8 cellular contexts compared by ENCODE assay signal in the genomic region with DNA sequence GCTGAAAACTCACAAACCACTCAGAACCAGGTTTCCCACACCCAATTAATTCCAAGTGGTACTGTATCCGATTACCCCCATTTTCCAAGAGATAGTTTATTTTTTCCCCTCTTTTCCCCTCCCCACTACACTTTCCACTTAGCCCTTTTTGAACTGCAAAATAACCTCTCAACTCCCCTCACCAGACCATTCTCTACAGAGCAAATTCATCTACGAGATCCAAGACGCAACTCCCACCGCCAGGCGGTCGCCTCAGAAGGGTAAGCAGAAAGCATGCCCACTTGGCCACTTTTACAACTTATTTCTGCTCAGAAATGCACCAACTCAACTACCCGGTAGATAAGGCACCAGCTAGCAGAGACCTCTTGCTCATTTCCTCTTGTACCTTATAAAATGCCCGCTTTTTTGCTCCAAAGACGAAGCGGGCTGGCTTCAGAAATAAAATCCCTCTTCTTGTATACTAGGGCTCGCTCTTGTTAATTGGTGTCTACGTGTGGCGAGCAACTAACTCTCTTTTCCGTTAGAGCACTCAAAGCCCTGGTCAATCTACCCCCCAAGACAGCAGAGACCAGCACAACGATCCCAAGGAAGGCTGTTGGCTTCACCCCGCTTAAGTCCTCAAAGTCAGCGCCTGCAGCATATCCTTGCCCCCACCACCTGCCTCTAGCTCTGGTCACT. TPM values are rescaled to one million over a fixed set of nuclear protein-coding genes. Genes with fewer than 3 reads are reported as not detected.
A peak's percentile ranks its signal among the peaks of the same experiment; 100 is the strongest.
DNase-seq lines count a peak whose midpoint lies in the region; ATAC-seq, FAIRE-seq and TF ChIP-seq lines count a peak whose summit lies in the region.

No MANE protein-coding gene starts in this region.

- peak; percentile 85 for DNase-seq in DMS 273 (lab: John Stamatoyannopoulos, UW; ENCODE audit: unreplicated experiment)
- peak; percentile 16 for DNase-seq in MM.1S
- DNase-seq in activated CD4-positive, alpha-beta T cell treated with anti-CD3 and anti-CD28 coated beads, Interleukin-2, amount 50 U/mL, for 48 hours, result peak; percentile 32 to 44
- DNase-seq in neural progenitor cell (ENCODE audit: low spot score), result peak; percentile 64
- DNase-seq in urothelium cell line (ENCODE audit: low spot score), result peak; percentile 20

- H3K4me2 ChIP-seq in MM.1S (ENCODE audit: low read depth, low read length) (peak overlapping the region; percentile 87), neural progenitor cell (peak overlapping the region; percentile 88)

- H3K4me3 ChIP-seq in MM.1S (ENCODE audit: low read length), result peak overlapping the region; percentile 74
- peak overlapping the region; percentile 62 for H3K4me3 ChIP-seq in neural progenitor cell

- peaks cover 18% of the 10 kb centered on the region for H3K4me1 Mint-ChIP-seq in neural progenitor cell

- H3F3A ChIP-seq in MM.1S (ENCODE audit: insufficient read depth, low read length) (peaks cover 17% of the 10 kb centered on the region), neural progenitor cell (ENCODE audit: low read depth) (peaks cover 22% of the 10 kb centered on the region)

- no peaks in the 10 kb centered on the region for H3K9me3 ChIP-seq in MM.1S (replicated peaks; ENCODE audit: insufficient read depth, low read length)
- no peaks in the 10 kb centered on the region for H3K9me3 ChIP-seq in neural progenitor cell (ENCODE audit: low read depth)

- H3K4me1 ChIP-seq in MM.1S (ENCODE audit: low read length) (0 out of 2 replicates have a peak, but pooled peaks cover 8% of the 10 kb centered on the region), neural progenitor cell (no peaks in the 10 kb centered on the region)

- H3K9me3 Mint-ChIP-seq in neural progenitor cell, result no peaks in the 10 kb centered on the region

- ATAC-seq in GM21526 (IDR thresholded peaks at IDR 0.05; ENCODE audit: low FRiP score, unreplicated experiment), result peak; percentile 3
- peak; percentile 0 for ATAC-seq in esophagus mucosa
- no peak for ATAC-seq in GM18870 (IDR thresholded peaks at IDR 0.05; ENCODE audit: unreplicated experiment)

- H3K27me3 Mint-ChIP-seq in neural progenitor cell (ENCODE audit: insufficient read depth, low read depth), result peaks cover 2% of the 10 kb centered on the region

- H3K36me3 ChIP-seq in MM.1S (replicated peaks; ENCODE audit: insufficient read depth, low read length) (no peaks in the 10 kb centered on the region), neural progenitor cell (no peaks in the 10 kb centered on the region)

- H3K27ac Mint-ChIP-seq in neural progenitor cell, result no peak overlapping the region

- H2AFZ ChIP-seq in MM.1S (ENCODE audit: low read length) (peak overlapping the region; percentile 80), neural progenitor cell (replicated peaks) (peak overlapping the region; percentile 78)

- H3K9ac ChIP-seq in MM.1S (ENCODE audit: low read length) (peak overlapping the region; percentile 55), neural progenitor cell (peak overlapping the region; percentile 49)

- TF ChIP-seq CTCF in MM.1S (IDR thresholded peaks at IDR 0.05; ENCODE audit: low read length), result peak; percentile 6; the same call in 1 of the 2 replicates
- TF ChIP-seq CTCF in neural progenitor cell (IDR thresholded peaks at IDR 0.05), result peak; percentile 35

- H3K36me3 Mint-ChIP-seq in neural progenitor cell, result peaks cover 3% of the 10 kb centered on the region

- H4K20me1 ChIP-seq in MM.1S (ENCODE audit: insufficient read depth, low read length) (no peaks in the 10 kb centered on the region), neural progenitor cell (ENCODE audit: low read depth) (peaks cover 23% of the 10 kb centered on the region)

- H3K4me3 Mint-ChIP-seq in neural progenitor cell, result no peak overlapping the region

- H3K79me2 ChIP-seq in MM.1S (ENCODE audit: low read length) (peaks cover 58% of the 10 kb centered on the region), neural progenitor cell (ENCODE audit: low read depth) (peaks cover 70% of the 10 kb centered on the region)

- no peaks in the 10 kb centered on the region for H3K27me3 ChIP-seq in MM.1S (replicated peaks; ENCODE audit: insufficient read depth, low read length)
- no peaks in the 10 kb centered on the region for H3K27me3 ChIP-seq in neural progenitor cell

- FAIRE-seq in urothelium cell line (lab: Jason Lieb, UNC), result no peak

- H3K27ac ChIP-seq in MM.1S (ENCODE audit: low read length), result peak overlapping the region; percentile 98; the same call in 1 of the 2 replicates
- H3K27ac ChIP-seq in neural progenitor cell, result peak overlapping the region; percentile 98

- no peaks in the 10 kb centered on the region for H3K9me2 ChIP-seq in MM.1S (replicated peaks; ENCODE audit: insufficient read depth, low read length)

RNA-seq across cellular contexts. Expression of gene SRP54, which starts 0.9 kb away (rescaled TPM):
- total RNA-seq in esophagus mucosa, result 26.6 TPM
- 72.4 and 105 TPM in 2 replicates for total RNA-seq in neural progenitor cell (ENCODE audit: low replicate concordance)

Comparison
In these comparisons a context has a peak if more than half of its experiments do, and no peak if none do; other contexts are left out.
1. DNase-seq: peak in every context shown above with its lines; median percentile 85 in DMS 273; 64 in neural progenitor cell; 38 in activated CD4-positive, alpha-beta T cell treated with anti-CD3 and anti-CD28 coated beads, Interleukin-2, amount 50 U/mL, for 48 hours; 20 in urothelium cell line; 16 in MM.1S.